In the genomic region with DNA sequence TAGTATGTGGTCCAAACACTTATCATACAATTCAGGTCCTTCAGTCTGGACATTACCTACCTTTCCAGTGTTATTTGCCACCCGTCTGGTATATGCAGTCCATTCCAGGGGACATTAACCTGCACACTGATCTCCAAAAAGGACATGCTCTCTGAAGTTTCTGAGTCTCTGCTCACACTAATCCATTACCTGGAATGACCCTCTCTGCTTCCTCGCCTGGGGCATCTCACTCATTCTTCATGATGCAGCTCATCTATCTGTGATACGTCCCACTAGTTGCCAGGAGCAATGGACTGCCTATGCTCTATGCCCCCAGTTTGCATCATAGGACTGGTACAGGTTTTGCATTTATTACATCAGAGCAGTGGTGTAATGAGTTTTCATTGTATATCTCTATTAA, we compare ENCODE assay signal across 17 cellular contexts. TPM values are rescaled to one million over a fixed set of nuclear protein-coding genes. Genes with fewer than 3 reads are reported as not detected.
"Had no signal": no experiment of that assay in that cellular context is flagged by ENCODE, and none has a peak within 500 bp of the region (broad histone marks: within the 10 kb centered on the region; RNA-seq: fewer than 3 reads in every experiment).

No MANE protein-coding gene starts in this region.

- DNase-seq: activated CD4-positive, alpha-beta memory T cell treated with anti-CD3 and anti-CD28 coated beads for 36 hours; activated gamma-delta T cell; activated naive CD8-positive, alpha-beta T cell treated with anti-CD3 and anti-CD28 coated beads for 36 hours; activated T-cell treated with anti-CD3 and anti-CD28 coated beads, Interleukin-2, amount 50 U/mL, for 48 hours; foreskin keratinocyte; heart left ventricle; left lung; pancreas; retina; stimulated activated CD4-positive, alpha-beta T cell treated with anti-CD3 and anti-CD28 coated beads, Interleukin-15, amount 100 ng/mL, for 24 hours; stimulated activated CD4-positive, alpha-beta T cell treated with anti-CD3 and anti-CD28 coated beads, Interleukin-4, amount 100 ng/mL, for 24 hours; stimulated activated naive CD8-positive, alpha-beta T cell treated with anti-CD3 and anti-CD28 coated beads, Interleukin-15, amount 100 ng/mL, for 72 hours; testis; uterus had no signal

- ATAC-seq: foreskin keratinocyte; heart left ventricle; left lung; natural killer cell treated with Interleukin-12 subunit alpha and Interleukin-12 subunit beta and Interleukin-15 and Interleukin-18, amount 100 ng/mL, for 72 hours; pancreas; stimulated activated naive CD8-positive, alpha-beta T cell treated with anti-CD3 and anti-CD28 coated beads, Interleukin-15, amount 100 ng/mL, for 72 hours had no signal

- H3K36me3 ChIP-seq: breast epithelium, heart left ventricle, left lung, pancreas, uterus had no signal

- H3K4me1 ChIP-seq: foreskin keratinocyte had no signal

- H3K9me3 Mint-ChIP-seq: activated CD4-positive, alpha-beta memory T cell treated with anti-CD3 and anti-CD28 coated beads for 36 hours; activated naive CD8-positive, alpha-beta T cell treated with anti-CD3 and anti-CD28 coated beads for 36 hours; natural killer cell treated with Interleukin-12 subunit alpha and Interleukin-12 subunit beta and Interleukin-15 and Interleukin-18, amount 100 ng/mL, for 72 hours; stimulated activated naive CD8-positive, alpha-beta T cell treated with anti-CD3 and anti-CD28 coated beads, Interleukin-15, amount 100 ng/mL, for 72 hours had no signal

- H3K4me3 Mint-ChIP-seq: activated CD4-positive, alpha-beta memory T cell treated with anti-CD3 and anti-CD28 coated beads for 36 hours; activated naive CD8-positive, alpha-beta T cell treated with anti-CD3 and anti-CD28 coated beads for 36 hours; natural killer cell treated with Interleukin-12 subunit alpha and Interleukin-12 subunit beta and Interleukin-15 and Interleukin-18, amount 100 ng/mL, for 72 hours; stimulated activated naive CD8-positive, alpha-beta T cell treated with anti-CD3 and anti-CD28 coated beads, Interleukin-15, amount 100 ng/mL, for 72 hours had no signal

- H3K36me3 Mint-ChIP-seq: activated CD4-positive, alpha-beta memory T cell treated with anti-CD3 and anti-CD28 coated beads for 36 hours; activated naive CD8-positive, alpha-beta T cell treated with anti-CD3 and anti-CD28 coated beads for 36 hours; natural killer cell treated with Interleukin-12 subunit alpha and Interleukin-12 subunit beta and Interleukin-15 and Interleukin-18, amount 100 ng/mL, for 72 hours had no signal

- H3K27ac ChIP-seq: breast epithelium, foreskin keratinocyte, heart left ventricle, left lung, pancreas, testis, uterus had no signal

- H3K27me3 ChIP-seq: pancreas, testis had no signal

- FAIRE-seq: keratinocyte, pancreas had no signal

- H3K9me3 ChIP-seq: breast epithelium, heart left ventricle, left lung, pancreas, testis, uterus had no signal

- H3K4me3 ChIP-seq: breast epithelium, heart left ventricle, left lung, pancreas, testis, uterus had no signal

- H3K27ac Mint-ChIP-seq: activated CD4-positive, alpha-beta memory T cell treated with anti-CD3 and anti-CD28 coated beads for 36 hours; activated naive CD8-positive, alpha-beta T cell treated with anti-CD3 and anti-CD28 coated beads for 36 hours; natural killer cell treated with Interleukin-12 subunit alpha and Interleukin-12 subunit beta and Interleukin-15 and Interleukin-18, amount 100 ng/mL, for 72 hours; stimulated activated naive CD8-positive, alpha-beta T cell treated with anti-CD3 and anti-CD28 coated beads, Interleukin-15, amount 100 ng/mL, for 72 hours had no signal

RNA-seq across cellular contexts. Expression of gene TUBB2B, which starts 5.9 kb away (rescaled TPM):
- total RNA-seq: natural killer cell treated with Interleukin-12 subunit alpha and Interleukin-12 subunit beta and Interleukin-15 and Interleukin-18, amount 100 ng/mL, for 72 hours had no signal
